ENCODE assay signal across 14 cellular contexts in the genomic region with DNA sequence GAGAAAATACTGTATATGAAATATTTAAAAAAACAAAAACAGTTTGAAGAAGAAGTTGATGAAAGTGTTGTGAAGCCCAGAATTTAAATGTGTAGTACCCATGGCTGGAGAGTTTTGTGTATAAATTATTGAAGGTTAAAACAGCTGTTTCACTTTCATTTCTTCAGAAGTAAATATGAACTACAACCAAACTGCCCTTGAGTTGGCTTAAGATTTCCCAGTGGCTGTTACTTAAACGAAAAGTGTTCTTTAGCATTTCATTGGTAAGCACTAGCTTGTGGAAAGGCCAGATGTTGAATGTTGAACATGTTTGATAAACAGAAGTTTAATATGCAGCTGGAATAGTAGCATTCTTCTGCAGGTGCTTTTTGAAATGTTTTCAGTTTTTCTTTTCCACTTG.
DNase-seq lines count a peak whose midpoint lies in the region; ATAC-seq and TF ChIP-seq lines count a peak whose summit lies in the region.
"Had no signal": no experiment of that assay in that cellular context is flagged by ENCODE, and none has a peak within 500 bp of the region (broad histone marks: within the 10 kb centered on the region; RNA-seq: fewer than 3 reads in every experiment).

No MANE protein-coding gene starts in this region.

- peaks cover 77% of the 10 kb centered on the region for H3K4me1 Mint-ChIP-seq in activated T-cell treated with anti-CD3 and anti-CD28 coated beads, Interleukin-2, amount 50 U/mL, for 24 hours (ENCODE audit: low read depth)
- peaks cover 35% of the 10 kb centered on the region for H3K4me1 Mint-ChIP-seq in T-helper 1 cell treated with Interleukin-12 subunit alpha and Interleukin-12 subunit beta and Interleukin-4 antibody, amounts not matched to agents 30 μg/mL and 1 μg/mL, for 36 hours (ENCODE audit: low read depth)
- H3K4me1 Mint-ChIP-seq in stimulated activated effector memory CD8-positive, alpha-beta T cell treated with anti-CD3 and anti-CD28 coated beads, Interleukin-12 subunit alpha, Interleukin-12 subunit beta, amount 100 ng/mL, for 72 hours = peaks cover 51% of the 10 kb centered on the region

- DNase-seq in activated T-cell treated with anti-CD3 and anti-CD28 coated beads, Interleukin-2, amount 50 U/mL, for 24 hours = no peak
- DNase-seq in activated T-cell treated with anti-CD3 and anti-CD28 coated beads for 4 hours = no peak
- peak; percentile 14 for DNase-seq in fibroblast of the aortic adventitia (ENCODE audit: low read depth)
- no peak for DNase-seq in stimulated activated effector memory CD8-positive, alpha-beta T cell treated with anti-CD3 and anti-CD28 coated beads, Interleukin-12 subunit alpha, Interleukin-12 subunit beta, amount 100 ng/mL, for 72 hours (ENCODE audit: low spot score in 2 of 2)
- no peak for DNase-seq in GF-D8 (lab: John Stamatoyannopoulos, UW)
- no peak for DNase-seq in HK-2 (ENCODE audit: unreplicated experiment)
- DNase-seq in stimulated activated CD4-positive, alpha-beta T cell treated with anti-CD3 and anti-CD28 coated beads, Interleukin-4, amount 100 ng/mL, for 1 hour = no peak
- DNase-seq: ACHN, gastrocnemius medialis, left ventricle myocardium superior, NCI-H1417 treated with DMSO at 0.1 percent for 48 hours, NCI-H748 treated with DMSO at 0.1 percent for 48 hours had no signal

- H3K36me3 Mint-ChIP-seq in activated T-cell treated with anti-CD3 and anti-CD28 coated beads, Interleukin-2, amount 50 U/mL, for 24 hours (ENCODE audit: low read depth) = no peaks in the 10 kb centered on the region
- peaks cover 6% of the 10 kb centered on the region for H3K36me3 Mint-ChIP-seq in T-helper 1 cell treated with Interleukin-12 subunit alpha and Interleukin-12 subunit beta and Interleukin-4 antibody, amounts not matched to agents 30 μg/mL and 1 μg/mL, for 36 hours (ENCODE audit: low read depth)
- peaks cover 5% of the 10 kb centered on the region for H3K36me3 Mint-ChIP-seq in stimulated activated effector memory CD8-positive, alpha-beta T cell treated with anti-CD3 and anti-CD28 coated beads, Interleukin-12 subunit alpha, Interleukin-12 subunit beta, amount 100 ng/mL, for 72 hours

- H3K4me3 Mint-ChIP-seq in activated T-cell treated with anti-CD3 and anti-CD28 coated beads, Interleukin-2, amount 50 U/mL, for 24 hours = peak overlapping the region; percentile 63
- peak overlapping the region; percentile 60 for H3K4me3 Mint-ChIP-seq in T-helper 1 cell treated with Interleukin-12 subunit alpha and Interleukin-12 subunit beta and Interleukin-4 antibody, amounts not matched to agents 30 μg/mL and 1 μg/mL, for 36 hours
- peak overlapping the region; percentile 64 for H3K4me3 Mint-ChIP-seq in stimulated activated effector memory CD8-positive, alpha-beta T cell treated with anti-CD3 and anti-CD28 coated beads, Interleukin-12 subunit alpha, Interleukin-12 subunit beta, amount 100 ng/mL, for 72 hours

- H3K27me3 Mint-ChIP-seq in activated T-cell treated with anti-CD3 and anti-CD28 coated beads, Interleukin-2, amount 50 U/mL, for 24 hours = no peaks in the 10 kb centered on the region
- no peaks in the 10 kb centered on the region for H3K27me3 Mint-ChIP-seq in T-helper 1 cell treated with Interleukin-12 subunit alpha and Interleukin-12 subunit beta and Interleukin-4 antibody, amounts not matched to agents 30 μg/mL and 1 μg/mL, for 36 hours (ENCODE audit: low read depth)

- no peak for TF ChIP-seq CTCF in fibroblast of the aortic adventitia (IDR thresholded peaks at IDR 0.05; ENCODE audit: insufficient read depth, low read length)

- peak overlapping the region; percentile 78 for H3K27ac Mint-ChIP-seq in activated T-cell treated with anti-CD3 and anti-CD28 coated beads, Interleukin-2, amount 50 U/mL, for 24 hours
- peak overlapping the region; percentile 75 for H3K27ac Mint-ChIP-seq in T-helper 1 cell treated with Interleukin-12 subunit alpha and Interleukin-12 subunit beta and Interleukin-4 antibody, amounts not matched to agents 30 μg/mL and 1 μg/mL, for 36 hours
- H3K27ac Mint-ChIP-seq in stimulated activated effector memory CD8-positive, alpha-beta T cell treated with anti-CD3 and anti-CD28 coated beads, Interleukin-12 subunit alpha, Interleukin-12 subunit beta, amount 100 ng/mL, for 72 hours = peak overlapping the region; percentile 80

- ATAC-seq in stimulated activated effector memory CD8-positive, alpha-beta T cell treated with anti-CD3 and anti-CD28 coated beads, Interleukin-12 subunit alpha, Interleukin-12 subunit beta, amount 100 ng/mL, for 72 hours = peak; percentile 24
- ATAC-seq: gastrocnemius medialis, left ventricle myocardium superior had no signal

- H3K4me3 ChIP-seq in fibroblast of the aortic adventitia (ENCODE audit: low read depth, low read length) = no peak overlapping the region
- H3K4me3 ChIP-seq: prostate gland had no signal

- H3K9me3 Mint-ChIP-seq in activated T-cell treated with anti-CD3 and anti-CD28 coated beads, Interleukin-2, amount 50 U/mL, for 24 hours = no peaks in the 10 kb centered on the region
- no peaks in the 10 kb centered on the region for H3K9me3 Mint-ChIP-seq in T-helper 1 cell treated with Interleukin-12 subunit alpha and Interleukin-12 subunit beta and Interleukin-4 antibody, amounts not matched to agents 30 μg/mL and 1 μg/mL, for 36 hours
- H3K9me3 Mint-ChIP-seq in stimulated activated effector memory CD8-positive, alpha-beta T cell treated with anti-CD3 and anti-CD28 coated beads, Interleukin-12 subunit alpha, Interleukin-12 subunit beta, amount 100 ng/mL, for 72 hours = no peaks in the 10 kb centered on the region
